In genomic region chr7:82455295-82455694, GRCh38 we compare ENCODE assay signal across 28 cellular contexts.
"Had no signal": no experiment of that assay in that cellular context is flagged by ENCODE, and none has a peak within 500 bp of the region (broad histone marks: within the 10 kb centered on the region; RNA-seq: fewer than 3 reads in every experiment).

No MANE protein-coding gene starts in this region.

- ATAC-seq: stimulated activated effector memory CD8-positive, alpha-beta T cell treated with anti-CD3 and anti-CD28 coated beads, Interleukin-12 subunit alpha, Interleukin-12 subunit beta, amount 100 ng/mL, for 72 hours; stimulated activated memory B cell treated with anti-CD40 and anti-IgM and Interleukin-4, amounts not matched to agents 10 μg/mL and 1 μg/mL and 100 μg/mL, for 72 hours; stimulated activated naive B cell treated with anti-CD40 and anti-IgM and Interleukin-4, amounts not matched to agents 10 μg/mL and 1 μg/mL and 100 μg/mL, for 72 hours; stimulated activated naive CD8-positive, alpha-beta T cell treated with anti-CD3 and anti-CD28 coated beads, Interleukin-15, amount 100 ng/mL, for 72 hours; stimulated activated naive CD8-positive, alpha-beta T cell treated with anti-CD3 and anti-CD28 coated beads, Interleukin-15, Interleukin-2, amounts not matched to agents 100 U/mL and 50 U/mL, for 24 hours; upper lobe of right lung had no signal

- H3K27ac ChIP-seq: stomach, suprapubic skin, testis, thoracic aorta, thyroid gland, tibial artery, tibial nerve, transverse colon, upper lobe of left lung, upper lobe of right lung, uterus, vagina had no signal

- H3K4me3 Mint-ChIP-seq: stimulated activated effector memory CD8-positive, alpha-beta T cell treated with anti-CD3 and anti-CD28 coated beads, Interleukin-12 subunit alpha, Interleukin-12 subunit beta, amount 100 ng/mL, for 72 hours; stimulated activated memory B cell treated with anti-CD40 and anti-IgM and Interleukin-4, amounts not matched to agents 10 μg/mL and 1 μg/mL and 100 μg/mL, for 72 hours; stimulated activated naive B cell treated with anti-CD40 and anti-IgM and Interleukin-4, amounts not matched to agents 10 μg/mL and 1 μg/mL and 100 μg/mL, for 72 hours; stimulated activated naive CD8-positive, alpha-beta T cell treated with anti-CD3 and anti-CD28 coated beads, Interleukin-15, amount 100 ng/mL, for 72 hours; stimulated activated naive CD8-positive, alpha-beta T cell treated with anti-CD3 and anti-CD28 coated beads, Interleukin-15, Interleukin-2, amounts not matched to agents 100 ng/mL and 50 ng/mL, for 24 hours; type B pancreatic cell had no signal

- H3K27me3 Mint-ChIP-seq: stimulated activated memory B cell treated with anti-CD40 and anti-IgM and Interleukin-4, amounts not matched to agents 10 μg/mL and 1 μg/mL and 100 μg/mL, for 72 hours; stimulated activated naive B cell treated with anti-CD40 and anti-IgM and Interleukin-4, amounts not matched to agents 10 μg/mL and 1 μg/mL and 100 μg/mL, for 72 hours; type B pancreatic cell had no signal

- H3K36me3 ChIP-seq: stomach, suprapubic skin, thoracic aorta, thyroid gland, tibial artery, tibial nerve, transverse colon, upper lobe of left lung, upper lobe of right lung, uterus, vagina had no signal

- H3K9me3 Mint-ChIP-seq: stimulated activated memory B cell treated with anti-CD40 and anti-IgM and Interleukin-4, amounts not matched to agents 10 μg/mL and 1 μg/mL and 100 μg/mL, for 72 hours; stimulated activated naive CD8-positive, alpha-beta T cell treated with anti-CD3 and anti-CD28 coated beads, Interleukin-15, amount 100 ng/mL, for 72 hours; stimulated activated naive CD8-positive, alpha-beta T cell treated with anti-CD3 and anti-CD28 coated beads, Interleukin-15, Interleukin-2, amounts not matched to agents 100 ng/mL and 50 ng/mL, for 24 hours; type B pancreatic cell had no signal

- H3K4me1 Mint-ChIP-seq: stimulated activated effector memory CD8-positive, alpha-beta T cell treated with anti-CD3 and anti-CD28 coated beads, Interleukin-12 subunit alpha, Interleukin-12 subunit beta, amount 100 ng/mL, for 72 hours; stimulated activated memory B cell treated with anti-CD40 and anti-IgM and Interleukin-4, amounts not matched to agents 10 μg/mL and 1 μg/mL and 100 μg/mL, for 72 hours; stimulated activated naive B cell treated with anti-CD40 and anti-IgM and Interleukin-4, amounts not matched to agents 10 μg/mL and 1 μg/mL and 100 μg/mL, for 72 hours; stimulated activated naive CD8-positive, alpha-beta T cell treated with anti-CD3 and anti-CD28 coated beads, Interleukin-15, amount 100 ng/mL, for 72 hours had no signal

- H3K27ac Mint-ChIP-seq: stimulated activated effector memory CD8-positive, alpha-beta T cell treated with anti-CD3 and anti-CD28 coated beads, Interleukin-12 subunit alpha, Interleukin-12 subunit beta, amount 100 ng/mL, for 72 hours; stimulated activated memory B cell treated with anti-CD40 and anti-IgM and Interleukin-4, amounts not matched to agents 10 μg/mL and 1 μg/mL and 100 μg/mL, for 72 hours; stimulated activated naive B cell treated with anti-CD40 and anti-IgM and Interleukin-4, amounts not matched to agents 10 μg/mL and 1 μg/mL and 100 μg/mL, for 72 hours; stimulated activated naive CD8-positive, alpha-beta T cell treated with anti-CD3 and anti-CD28 coated beads, Interleukin-15, amount 100 ng/mL, for 72 hours; stimulated activated naive CD8-positive, alpha-beta T cell treated with anti-CD3 and anti-CD28 coated beads, Interleukin-15, Interleukin-2, amounts not matched to agents 100 ng/mL and 50 ng/mL, for 24 hours; type B pancreatic cell had no signal

- H3K4me3 ChIP-seq: stomach, suprapubic skin, testis, thoracic aorta, thyroid gland, tibial artery, tibial nerve, transverse colon, upper lobe of left lung, upper lobe of right lung, uterus, vagina had no signal

- DNase-seq: stimulated activated CD4-positive, alpha-beta T cell treated with anti-CD3 and anti-CD28 coated beads, Interleukin-2, amount 100 ng/mL, for 48 hours; stimulated activated CD4-positive, alpha-beta T cell treated with anti-CD3 and anti-CD28 coated beads, Interleukin-4, amount 100 ng/mL, for 1 hour; stimulated activated CD4-positive, alpha-beta T cell treated with anti-CD3 and anti-CD28 coated beads, Interleukin-4, amount 100 ng/mL, for 24 hours; stimulated activated CD4-positive, alpha-beta T cell treated with anti-CD3 and anti-CD28 coated beads, Interleukin-4, amount 100 ng/mL, for 4 hours; stimulated activated CD8-positive, alpha-beta memory T cell treated with anti-CD3 and anti-CD28 coated beads, Interleukin-4, amount 100 ng/mL, for 48 hours; stimulated activated naive B cell treated with anti-CD40 and anti-IgM and Interleukin-4, amounts not matched to agents 10 μg/mL and 1 μg/mL and 100 μg/mL, for 72 hours; stimulated activated naive CD4-positive, alpha-beta T cell; stimulated activated naive CD4-positive, alpha-beta T cell treated with Interleukin-2 at 50 U/mL for 16 hours; stimulated activated naive CD8-positive, alpha-beta T cell treated with anti-CD3 and anti-CD28 coated beads, Interleukin-15, amount 100 ng/mL, for 72 hours; stimulated activated naive CD8-positive, alpha-beta T cell treated with anti-CD3 and anti-CD28 coated beads, Interleukin-15, Interleukin-2, amounts not matched to agents 100 U/mL and 50 U/mL, for 24 hours; stomach; substantia nigra; testis; thyroid gland; tibial artery; transverse colon; trophoblast cell; upper lobe of left lung; upper lobe of right lung; uterus had no signal

- H3K4me1 ChIP-seq: stomach, suprapubic skin, testis, thyroid gland, tibial artery, tibial nerve, transverse colon, upper lobe of left lung, upper lobe of right lung, uterus, vagina had no signal

- H3K36me3 Mint-ChIP-seq: stimulated activated effector memory CD8-positive, alpha-beta T cell treated with anti-CD3 and anti-CD28 coated beads, Interleukin-12 subunit alpha, Interleukin-12 subunit beta, amount 100 ng/mL, for 72 hours; stimulated activated memory B cell treated with anti-CD40 and anti-IgM and Interleukin-4, amounts not matched to agents 10 μg/mL and 1 μg/mL and 100 μg/mL, for 72 hours; stimulated activated naive B cell treated with anti-CD40 and anti-IgM and Interleukin-4, amounts not matched to agents 10 μg/mL and 1 μg/mL and 100 μg/mL, for 72 hours; type B pancreatic cell had no signal

- H3K9me3 ChIP-seq: stomach, suprapubic skin, testis, thoracic aorta, thyroid gland, tibial artery, tibial nerve, transverse colon, upper lobe of left lung, upper lobe of right lung, uterus, vagina had no signal

- H3K27me3 ChIP-seq: stomach, suprapubic skin, testis, thyroid gland, tibial artery, tibial nerve, transverse colon, upper lobe of left lung, upper lobe of right lung, uterus, vagina had no signal
